Comparison of ENCODE assay signal across 1 cellular context in genomic region chr22:31080848-31081649, GRCh38.
A peak's percentile ranks its signal among the peaks of the same experiment; 100 is the strongest.
TF ChIP-seq lines count a peak whose summit lies in the region.

Gene SMTN, plus strand, starts transcription at chr22:31081318. Its CDS starts 1,941 bp downstream, at chr22:31083259.

TF ChIP-seq in HepG2, 621 proteins besides CTCF, POLR2A, EP300 and RAD21 (continued from another document and continues in another):
- TF ChIP-seq ZFP37 (CRISPR knock-in tag; IDR thresholded peaks at IDR 0.05; ENCODE audit: borderline replicate concordance) (no peak), ZNF256 (CRISPR knock-in tag; conservative IDR thresholded peaks at IDR 0.05) (no peak), ZNF891 (CRISPR knock-in tag; IDR thresholded peaks at IDR 0.05) (no peak), JUNB (CRISPR knock-in tag; IDR thresholded peaks at IDR 0.05; ENCODE audit: borderline replicate concordance) (no peak), ZFP62 (CRISPR knock-in tag; IDR thresholded peaks at IDR 0.05) (no peak), SKI (IDR thresholded peaks at IDR 0.05; ENCODE audit: partially characterized antibody) (peak; percentile 48), MTF2 (CRISPR knock-in tag; IDR thresholded peaks at IDR 0.05; ENCODE audit: borderline replicate concordance) (no peak), ZNF484 (CRISPR knock-in tag; IDR thresholded peaks at IDR 0.05; ENCODE audit: borderline replicate concordance, low read depth) (no peak), ZFP36L2 (CRISPR knock-in tag; IDR thresholded peaks at IDR 0.05) (no peak), STAG1 (CRISPR knock-in tag; IDR thresholded peaks at IDR 0.05) (0 out of 2 replicates have a peak, but pooled peaks have one; percentile 1), ZBTB14 (CRISPR knock-in tag; IDR thresholded peaks at IDR 0.05) (no peak), ZBTB21 (CRISPR knock-in tag; IDR thresholded peaks at IDR 0.05) (no peak), USF2 (IDR thresholded peaks at IDR 0.05; ENCODE audit: low read depth, low read length) (no peak), USF2 (CRISPR knock-in tag; IDR thresholded peaks at IDR 0.05; ENCODE audit: borderline replicate concordance) (no peak; the same call in 1 of the 2 replicates), ZNF329 (CRISPR knock-in tag; IDR thresholded peaks at IDR 0.05; ENCODE audit: low read depth) (no peak), ATAD3A (CRISPR knock-in tag; IDR thresholded peaks at IDR 0.05) (no peak), HIVEP1 (CRISPR knock-in tag; IDR thresholded peaks at IDR 0.05) (peak; percentile 59; the same call in 1 of the 2 replicates), SNRNP70 (IDR thresholded peaks at IDR 0.05; ENCODE audit: low read depth, low read length) (no peak), ZNF383 (CRISPR knock-in tag; IDR thresholded peaks at IDR 0.05; ENCODE audit: borderline replicate concordance) (no peak), TMF1 (CRISPR knock-in tag; IDR thresholded peaks at IDR 0.05; ENCODE audit: low read depth) (0 out of 2 replicates have a peak, but pooled peaks have one; percentile 37), ZNF333 (CRISPR knock-in tag; IDR thresholded peaks at IDR 0.05; ENCODE audit: borderline replicate concordance) (no peak), ZNF530 (CRISPR knock-in tag; IDR thresholded peaks at IDR 0.05; ENCODE audit: low read depth) (no peak), SAP130 (CRISPR knock-in tag; IDR thresholded peaks at IDR 0.05; ENCODE audit: low read depth) (peak; percentile 85), ZNF883 (CRISPR knock-in tag; IDR thresholded peaks at IDR 0.05; ENCODE audit: not compliant biosample characterization) (peak; percentile 49), YEATS2 (CRISPR knock-in tag; IDR thresholded peaks at IDR 0.05; ENCODE audit: borderline replicate concordance) (no peak; the same call in 1 of the 2 replicates), SATB2 (CRISPR knock-in tag; IDR thresholded peaks at IDR 0.05) (no peak), RBM39 (IDR thresholded peaks at IDR 0.05; ENCODE audit: low read depth, low read length, poor library complexity, severe bottlenecking) (peak; percentile 93), NR2F6 (IDR thresholded peaks at IDR 0.05) (no peak), NR2F6 (CRISPR knock-in tag; IDR thresholded peaks at IDR 0.05) (no peak), SETDB1 (CRISPR knock-in tag; IDR thresholded peaks at IDR 0.05; ENCODE audit: borderline replicate concordance) (no peak), ZC3H13 (CRISPR knock-in tag; IDR thresholded peaks at IDR 0.05) (0 out of 2 replicates have a peak, but pooled peaks have one; percentile 54), ZFP1 (CRISPR knock-in tag; IDR thresholded peaks at IDR 0.05) (no peak), FIP1L1 (IDR thresholded peaks at IDR 0.05; ENCODE audit: borderline replicate concordance, insufficient read depth, low read depth, low read length) (no peak), MAZ (IDR thresholded peaks at IDR 0.05; ENCODE audit: borderline replicate concordance, low read depth, low read length) (peak; percentile 65; the same call in 1 of the 2 replicates), MAZ (CRISPR knock-in tag; IDR thresholded peaks at IDR 0.05; ENCODE audit: low read depth) (no peak), RFX3 (CRISPR knock-in tag; IDR thresholded peaks at IDR 0.05) (no peak), FOXJ3 (CRISPR knock-in tag; IDR thresholded peaks at IDR 0.05; ENCODE audit: borderline replicate concordance) (no peak), SP4 (CRISPR knock-in tag; IDR thresholded peaks at IDR 0.05) (peak; percentile 98), ZNF572 (CRISPR knock-in tag; IDR thresholded peaks at IDR 0.05) (0 out of 2 replicates have a peak, but pooled peaks have one; percentile 16), RFX1 (IDR thresholded peaks at IDR 0.05) (no peak), ZNF670 (CRISPR knock-in tag; IDR thresholded peaks at IDR 0.05; ENCODE audit: borderline replicate concordance) (no peak), ZNF18 (CRISPR knock-in tag; IDR thresholded peaks at IDR 0.05; ENCODE audit: insufficient replicate concordance) (peak; percentile 74), NFYB (CRISPR knock-in tag; IDR thresholded peaks at IDR 0.05) (peak; percentile 82), PRPF4 (IDR thresholded peaks at IDR 0.05; ENCODE audit: low read depth, low read length, poor library complexity, severe bottlenecking) (no peak), ZNF589 (CRISPR knock-in tag; conservative IDR thresholded peaks at IDR 0.05) (no peak), KLF6 (CRISPR knock-in tag; IDR thresholded peaks at IDR 0.05) (no peak), IKZF1 (IDR thresholded peaks at IDR 0.05) (no peak), POLR2AphosphoS2 (IDR thresholded peaks at IDR 0.05; ENCODE audit: low read depth, low read length) (no peak), KDM2A (CRISPR knock-in tag; IDR thresholded peaks at IDR 0.05; ENCODE audit: borderline replicate concordance, low read depth) (peak; percentile 97), CREBL2 (CRISPR knock-in tag; IDR thresholded peaks at IDR 0.05; ENCODE audit: borderline replicate concordance) (no peak), RFX5 (IDR thresholded peaks at IDR 0.05; ENCODE audit: low read depth, low read length) (no peak), HMGA1 (CRISPR knock-in tag; conservative IDR thresholded peaks at IDR 0.05) (no peak), IRF1 (CRISPR knock-in tag; IDR thresholded peaks at IDR 0.05; ENCODE audit: low read depth) (no peak), ZNF777 (CRISPR knock-in tag; IDR thresholded peaks at IDR 0.05) (peak; percentile 88), ZNF282 (IDR thresholded peaks at IDR 0.05; ENCODE audit: partially characterized antibody) (no peak), FOXA1 (IDR thresholded peaks at IDR 0.05) (no peak), FOXA1 (CRISPR knock-in tag; IDR thresholded peaks at IDR 0.05) (0 out of 2 replicates have a peak, but pooled peaks have one; percentile 2)
- TF ChIP-seq, protein P1, sequence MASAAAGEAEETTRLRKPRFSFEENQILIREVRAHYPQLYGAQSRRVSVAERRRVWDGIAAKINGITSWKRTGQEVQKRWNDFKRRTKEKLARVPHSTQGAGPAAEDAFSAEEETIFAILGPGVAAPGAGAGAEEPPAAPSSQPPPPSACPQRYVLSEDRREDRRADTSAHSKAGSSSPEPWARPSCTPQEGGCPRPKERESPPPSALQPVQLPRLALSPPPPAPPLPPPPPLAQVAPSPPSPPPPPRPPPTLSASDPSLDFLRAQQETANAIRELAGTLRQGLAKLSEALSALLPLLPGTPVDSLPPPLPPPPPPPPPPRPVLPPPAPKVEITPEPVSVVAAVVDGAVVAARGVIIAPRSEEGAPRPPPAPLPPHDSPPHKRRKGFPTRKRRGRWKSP (CRISPR knock-in tag; IDR thresholded peaks at IDR 0.05): peak; percentile 53; the same call in 1 of the 2 replicates
- TF ChIP-seq, protein P2, sequence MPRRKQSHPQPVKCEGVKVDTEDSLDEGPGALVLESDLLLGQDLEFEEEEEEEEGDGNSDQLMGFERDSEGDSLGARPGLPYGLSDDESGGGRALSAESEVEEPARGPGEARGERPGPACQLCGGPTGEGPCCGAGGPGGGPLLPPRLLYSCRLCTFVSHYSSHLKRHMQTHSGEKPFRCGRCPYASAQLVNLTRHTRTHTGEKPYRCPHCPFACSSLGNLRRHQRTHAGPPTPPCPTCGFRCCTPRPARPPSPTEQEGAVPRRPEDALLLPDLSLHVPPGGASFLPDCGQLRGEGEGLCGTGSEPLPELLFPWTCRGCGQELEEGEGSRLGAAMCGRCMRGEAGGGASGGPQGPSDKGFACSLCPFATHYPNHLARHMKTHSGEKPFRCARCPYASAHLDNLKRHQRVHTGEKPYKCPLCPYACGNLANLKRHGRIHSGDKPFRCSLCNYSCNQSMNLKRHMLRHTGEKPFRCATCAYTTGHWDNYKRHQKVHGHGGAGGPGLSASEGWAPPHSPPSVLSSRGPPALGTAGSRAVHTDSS (CRISPR knock-in tag; conservative IDR thresholded peaks at IDR 0.05): no peak
- TF ChIP-seq, protein P3, sequence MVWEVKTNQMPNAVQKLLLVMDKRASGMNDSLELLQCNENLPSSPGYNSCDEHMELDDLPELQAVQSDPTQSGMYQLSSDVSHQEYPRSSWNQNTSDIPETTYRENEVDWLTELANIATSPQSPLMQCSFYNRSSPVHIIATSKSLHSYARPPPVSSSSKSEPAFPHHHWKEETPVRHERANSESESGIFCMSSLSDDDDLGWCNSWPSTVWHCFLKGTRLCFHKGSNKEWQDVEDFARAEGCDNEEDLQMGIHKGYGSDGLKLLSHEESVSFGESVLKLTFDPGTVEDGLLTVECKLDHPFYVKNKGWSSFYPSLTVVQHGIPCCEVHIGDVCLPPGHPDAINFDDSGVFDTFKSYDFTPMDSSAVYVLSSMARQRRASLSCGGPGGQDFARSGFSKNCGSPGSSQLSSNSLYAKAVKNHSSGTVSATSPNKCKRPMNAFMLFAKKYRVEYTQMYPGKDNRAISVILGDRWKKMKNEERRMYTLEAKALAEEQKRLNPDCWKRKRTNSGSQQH (CRISPR knock-in tag; IDR thresholded peaks at IDR 0.05; ENCODE audit: low read depth): no peak
- TF ChIP-seq, protein P4, sequence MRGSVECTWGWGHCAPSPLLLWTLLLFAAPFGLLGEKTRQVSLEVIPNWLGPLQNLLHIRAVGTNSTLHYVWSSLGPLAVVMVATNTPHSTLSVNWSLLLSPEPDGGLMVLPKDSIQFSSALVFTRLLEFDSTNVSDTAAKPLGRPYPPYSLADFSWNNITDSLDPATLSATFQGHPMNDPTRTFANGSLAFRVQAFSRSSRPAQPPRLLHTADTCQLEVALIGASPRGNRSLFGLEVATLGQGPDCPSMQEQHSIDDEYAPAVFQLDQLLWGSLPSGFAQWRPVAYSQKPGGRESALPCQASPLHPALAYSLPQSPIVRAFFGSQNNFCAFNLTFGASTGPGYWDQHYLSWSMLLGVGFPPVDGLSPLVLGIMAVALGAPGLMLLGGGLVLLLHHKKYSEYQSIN (CRISPR knock-in tag; IDR thresholded peaks at IDR 0.05; ENCODE audit: borderline replicate concordance): no peak
- TF ChIP-seq, protein P5, sequence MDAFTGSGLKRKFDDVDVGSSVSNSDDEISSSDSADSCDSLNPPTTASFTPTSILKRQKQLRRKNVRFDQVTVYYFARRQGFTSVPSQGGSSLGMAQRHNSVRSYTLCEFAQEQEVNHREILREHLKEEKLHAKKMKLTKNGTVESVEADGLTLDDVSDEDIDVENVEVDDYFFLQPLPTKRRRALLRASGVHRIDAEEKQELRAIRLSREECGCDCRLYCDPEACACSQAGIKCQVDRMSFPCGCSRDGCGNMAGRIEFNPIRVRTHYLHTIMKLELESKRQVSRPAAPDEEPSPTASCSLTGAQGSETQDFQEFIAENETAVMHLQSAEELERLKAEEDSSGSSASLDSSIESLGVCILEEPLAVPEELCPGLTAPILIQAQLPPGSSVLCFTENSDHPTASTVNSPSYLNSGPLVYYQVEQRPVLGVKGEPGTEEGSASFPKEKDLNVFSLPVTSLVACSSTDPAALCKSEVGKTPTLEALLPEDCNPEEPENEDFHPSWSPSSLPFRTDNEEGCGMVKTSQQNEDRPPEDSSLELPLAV (CRISPR knock-in tag; conservative IDR thresholded peaks at IDR 0.05; ENCODE audit: low read depth): no peak
